8 cellular contexts compared by ENCODE assay signal in genomic region chr11:96246718-96247540, GRCh38.
A peak's percentile ranks its signal among the peaks of the same experiment; 100 is the strongest.
DNase-seq lines count a peak whose midpoint lies in the region; ATAC-seq and TF ChIP-seq lines count a peak whose summit lies in the region.

No MANE protein-coding gene starts in this region.

- no peaks in the 10 kb centered on the region for H3K36me3 ChIP-seq in esophagus muscularis mucosa

- WGBS in esophagus muscularis mucosa = 48% methylated on average over 4 of the region's 4 CpGs
- 30 to 33% methylated on average over 4 of the region's 4 CpGs for WGBS in lower leg skin, 2 donors

- ATAC-seq in stimulated activated effector memory CD8-positive, alpha-beta T cell treated with anti-CD3 and anti-CD28 coated beads, Interleukin-12 subunit alpha, Interleukin-12 subunit beta, amount 100 ng/mL, for 72 hours = peak; percentile 75
- no peak for ATAC-seq in sciatic nerve

- H3K9me3 ChIP-seq in esophagus muscularis mucosa = no peaks in the 10 kb centered on the region

- H3K27ac ChIP-seq in esophagus muscularis mucosa (replicated peaks in 1 of 4) = peak overlapping the region in 3 of 4 donors; percentile 15 to 51 (median 19)

- intact Hi-C loops in esophagus muscularis mucosa (cut with DNase I) (loop anchor here (10.0 kb wide), 1 partner anchor 192 kb away; no protein-coding TSS in a partner anchor), sciatic nerve (cut with DNase I) (no loop called here), lower leg skin (cut with DNase I; ENCODE audit: low total_unique reads) (no loop called here)

- no peak for TF ChIP-seq POLR2A in esophagus muscularis mucosa (IDR thresholded peaks at IDR 0.05; ENCODE audit: low read depth)
- no peak for TF ChIP-seq POLR2A in lower leg skin (IDR thresholded peaks at IDR 0.05)

- DNase-seq in NCI-H2196 (lab: John Stamatoyannopoulos, UW; ENCODE audit: unreplicated experiment) (peak; percentile 20), NCI-H2196 treated with DMSO at 0.1 percent for 48 hours (lab: John Stamatoyannopoulos, UW; ENCODE audit: unreplicated experiment) (no peak), RPMI7951 (ENCODE audit: low read depth) (peak; percentile 82), esophagus muscularis mucosa (ENCODE audit: extremely low spot score) (no peak), sciatic nerve (ENCODE audit: low spot score) (no peak), lower leg skin (ENCODE audit: low spot score in 2 of 2) (no peak)
- DNase-seq in stimulated activated effector memory CD8-positive, alpha-beta T cell treated with anti-CD3 and anti-CD28 coated beads, Interleukin-12 subunit alpha, Interleukin-12 subunit beta, amount 100 ng/mL, for 72 hours (ENCODE audit: low spot score in 2 of 2) = no peak
- DNase-seq in activated effector memory CD4-positive, alpha-beta T cell treated with Interleukin-2 at 50 U/mL for 16 hours = no peak

- TF ChIP-seq CTCF in esophagus muscularis mucosa (IDR thresholded peaks at IDR 0.05) (no peak), lower leg skin (IDR thresholded peaks at IDR 0.05) (no peak)

- H3K4me3 ChIP-seq in esophagus muscularis mucosa = no peak overlapping the region
- no peak overlapping the region for H3K4me3 ChIP-seq in lower leg skin (ENCODE audit: low read depth, poor library complexity, severe bottlenecking)

- no peaks in the 10 kb centered on the region for H3K27me3 ChIP-seq in esophagus muscularis mucosa

- TF ChIP-seq EP300 in esophagus muscularis mucosa (IDR thresholded peaks at IDR 0.05) = no peak

- peak overlapping the region; percentile 23 for H3K27ac Mint-ChIP-seq in stimulated activated effector memory CD8-positive, alpha-beta T cell treated with anti-CD3 and anti-CD28 coated beads, Interleukin-12 subunit alpha, Interleukin-12 subunit beta, amount 100 ng/mL, for 72 hours

- H3K4me1 ChIP-seq in esophagus muscularis mucosa = peaks cover 7 to 34% (median 30%) of the 10 kb centered on the region in 4 donors

- H3K4me3 Mint-ChIP-seq in stimulated activated effector memory CD8-positive, alpha-beta T cell treated with anti-CD3 and anti-CD28 coated beads, Interleukin-12 subunit alpha, Interleukin-12 subunit beta, amount 100 ng/mL, for 72 hours = peak overlapping the region; percentile 5

- H3K4me1 Mint-ChIP-seq in stimulated activated effector memory CD8-positive, alpha-beta T cell treated with anti-CD3 and anti-CD28 coated beads, Interleukin-12 subunit alpha, Interleukin-12 subunit beta, amount 100 ng/mL, for 72 hours = peaks cover 53% of the 10 kb centered on the region

- H3K9me3 Mint-ChIP-seq in stimulated activated effector memory CD8-positive, alpha-beta T cell treated with anti-CD3 and anti-CD28 coated beads, Interleukin-12 subunit alpha, Interleukin-12 subunit beta, amount 100 ng/mL, for 72 hours = no peaks in the 10 kb centered on the region

- H3K36me3 Mint-ChIP-seq in stimulated activated effector memory CD8-positive, alpha-beta T cell treated with anti-CD3 and anti-CD28 coated beads, Interleukin-12 subunit alpha, Interleukin-12 subunit beta, amount 100 ng/mL, for 72 hours = no peaks in the 10 kb centered on the region

Comparison
In these comparisons a context has a peak if more than half of its experiments do, and no peak if none do; other contexts are left out.
1. DNase-seq: peak in NCI-H2196 (single experiment) and RPMI7951 (single experiment); none in NCI-H2196 treated with DMSO at 0.1 percent for 48 hours (single experiment), esophagus muscularis mucosa (single experiment), stimulated activated effector memory CD8-positive, alpha-beta T cell treated with anti-CD3 and anti-CD28 coated beads, Interleukin-12 subunit alpha, Interleukin-12 subunit beta, amount 100 ng/mL, for 72 hours (0 of 2), sciatic nerve (single experiment), lower leg skin (0 of 2) and activated effector memory CD4-positive, alpha-beta T cell treated with Interleukin-2 at 50 U/mL for 16 hours (single experiment).